ENCODE assay signal across 1 cellular context in the genomic region with DNA sequence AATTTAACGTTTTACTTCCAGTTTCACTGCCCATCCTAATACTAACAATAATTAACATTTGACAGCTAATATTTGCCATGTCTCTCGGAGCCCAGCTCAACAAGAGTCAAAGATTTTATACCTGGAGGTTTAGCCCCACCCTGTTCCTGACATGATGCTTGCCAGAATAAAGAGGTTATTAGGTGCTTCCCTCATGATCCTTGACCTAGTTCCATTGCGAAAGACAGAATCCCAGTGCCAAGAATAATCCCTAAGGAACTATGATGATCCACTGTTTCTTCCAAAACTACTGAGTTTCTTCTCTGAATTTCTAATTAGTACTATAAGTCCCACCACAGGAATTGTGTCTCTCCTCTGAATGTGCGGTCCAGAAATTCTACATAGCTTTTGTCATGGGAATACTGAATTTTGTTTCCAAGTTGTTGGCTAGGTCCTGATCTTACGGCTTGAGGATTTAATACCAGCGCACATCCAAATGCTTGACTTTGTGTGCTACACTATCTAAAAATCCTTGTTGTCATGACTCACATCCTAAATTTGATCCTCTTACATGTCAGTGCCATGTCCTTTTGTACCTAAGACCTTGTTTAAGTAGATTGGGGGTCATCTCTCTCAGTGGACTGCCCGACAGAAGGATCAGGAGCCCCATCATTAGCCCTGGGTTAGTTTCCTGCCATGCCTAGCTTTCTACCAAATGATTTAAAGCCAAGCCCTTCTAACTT.
TF ChIP-seq lines count a peak whose summit lies in the region.

No MANE protein-coding gene starts in this region.

TF ChIP-seq in WTC11, 78 proteins besides CTCF, POLR2A, EP300 and RAD21 (continued from another document):
- TF ChIP-seq, protein P1, sequence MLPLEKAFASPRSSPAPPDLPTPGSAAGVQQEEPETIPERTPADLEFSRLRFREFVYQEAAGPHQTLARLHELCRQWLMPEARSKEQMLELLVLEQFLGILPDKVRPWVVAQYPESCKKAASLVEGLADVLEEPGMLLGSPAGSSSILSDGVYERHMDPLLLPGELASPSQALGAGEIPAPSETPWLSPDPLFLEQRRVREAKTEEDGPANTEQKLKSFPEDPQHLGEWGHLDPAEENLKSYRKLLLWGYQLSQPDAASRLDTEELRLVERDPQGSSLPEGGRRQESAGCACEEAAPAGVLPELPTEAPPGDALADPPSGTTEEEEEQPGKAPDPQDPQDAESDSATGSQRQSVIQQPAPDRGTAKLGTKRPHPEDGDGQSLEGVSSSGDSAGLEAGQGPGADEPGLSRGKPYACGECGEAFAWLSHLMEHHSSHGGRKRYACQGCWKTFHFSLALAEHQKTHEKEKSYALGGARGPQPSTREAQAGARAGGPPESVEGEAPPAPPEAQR (CRISPR knock-in tag; IDR thresholded peaks at IDR 0.05), result no peak
- TF ChIP-seq GRHL2 (CRISPR knock-in tag; IDR thresholded peaks at IDR 0.05; ENCODE audit: insufficient replicate concordance, severe bottlenecking), result no peak
- TF ChIP-seq, protein P2, sequence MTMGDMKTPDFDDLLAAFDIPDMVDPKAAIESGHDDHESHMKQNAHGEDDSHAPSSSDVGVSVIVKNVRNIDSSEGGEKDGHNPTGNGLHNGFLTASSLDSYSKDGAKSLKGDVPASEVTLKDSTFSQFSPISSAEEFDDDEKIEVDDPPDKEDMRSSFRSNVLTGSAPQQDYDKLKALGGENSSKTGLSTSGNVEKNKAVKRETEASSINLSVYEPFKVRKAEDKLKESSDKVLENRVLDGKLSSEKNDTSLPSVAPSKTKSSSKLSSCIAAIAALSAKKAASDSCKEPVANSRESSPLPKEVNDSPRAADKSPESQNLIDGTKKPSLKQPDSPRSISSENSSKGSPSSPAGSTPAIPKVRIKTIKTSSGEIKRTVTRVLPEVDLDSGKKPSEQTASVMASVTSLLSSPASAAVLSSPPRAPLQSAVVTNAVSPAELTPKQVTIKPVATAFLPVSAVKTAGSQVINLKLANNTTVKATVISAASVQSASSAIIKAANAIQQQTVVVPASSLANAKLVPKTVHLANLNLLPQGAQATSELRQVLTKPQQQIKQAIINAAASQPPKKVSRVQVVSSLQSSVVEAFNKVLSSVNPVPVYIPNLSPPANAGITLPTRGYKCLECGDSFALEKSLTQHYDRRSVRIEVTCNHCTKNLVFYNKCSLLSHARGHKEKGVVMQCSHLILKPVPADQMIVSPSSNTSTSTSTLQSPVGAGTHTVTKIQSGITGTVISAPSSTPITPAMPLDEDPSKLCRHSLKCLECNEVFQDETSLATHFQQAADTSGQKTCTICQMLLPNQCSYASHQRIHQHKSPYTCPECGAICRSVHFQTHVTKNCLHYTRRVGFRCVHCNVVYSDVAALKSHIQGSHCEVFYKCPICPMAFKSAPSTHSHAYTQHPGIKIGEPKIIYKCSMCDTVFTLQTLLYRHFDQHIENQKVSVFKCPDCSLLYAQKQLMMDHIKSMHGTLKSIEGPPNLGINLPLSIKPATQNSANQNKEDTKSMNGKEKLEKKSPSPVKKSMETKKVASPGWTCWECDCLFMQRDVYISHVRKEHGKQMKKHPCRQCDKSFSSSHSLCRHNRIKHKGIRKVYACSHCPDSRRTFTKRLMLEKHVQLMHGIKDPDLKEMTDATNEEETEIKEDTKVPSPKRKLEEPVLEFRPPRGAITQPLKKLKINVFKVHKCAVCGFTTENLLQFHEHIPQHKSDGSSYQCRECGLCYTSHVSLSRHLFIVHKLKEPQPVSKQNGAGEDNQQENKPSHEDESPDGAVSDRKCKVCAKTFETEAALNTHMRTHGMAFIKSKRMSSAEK (CRISPR knock-in tag; IDR thresholded peaks at IDR 0.05; ENCODE audit: borderline replicate concordance), result no peak
- TF ChIP-seq, protein P3, sequence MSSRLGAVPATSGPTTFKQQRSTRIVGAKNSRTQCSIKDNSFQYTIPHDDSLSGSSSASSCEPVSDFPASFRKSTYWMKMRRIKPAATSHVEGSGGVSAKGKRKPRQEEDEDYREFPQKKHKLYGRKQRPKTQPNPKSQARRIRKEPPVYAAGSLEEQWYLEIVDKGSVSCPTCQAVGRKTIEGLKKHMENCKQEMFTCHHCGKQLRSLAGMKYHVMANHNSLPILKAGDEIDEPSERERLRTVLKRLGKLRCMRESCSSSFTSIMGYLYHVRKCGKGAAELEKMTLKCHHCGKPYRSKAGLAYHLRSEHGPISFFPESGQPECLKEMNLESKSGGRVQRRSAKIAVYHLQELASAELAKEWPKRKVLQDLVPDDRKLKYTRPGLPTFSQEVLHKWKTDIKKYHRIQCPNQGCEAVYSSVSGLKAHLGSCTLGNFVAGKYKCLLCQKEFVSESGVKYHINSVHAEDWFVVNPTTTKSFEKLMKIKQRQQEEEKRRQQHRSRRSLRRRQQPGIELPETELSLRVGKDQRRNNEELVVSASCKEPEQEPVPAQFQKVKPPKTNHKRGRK (CRISPR knock-in tag; IDR thresholded peaks at IDR 0.05; ENCODE audit: borderline replicate concordance), result no peak
